22 cellular contexts compared by ENCODE assay signal in genomic region chr22:47854680-47855079, GRCh38.
"Had no signal": no experiment of that assay in that cellular context is flagged by ENCODE, and none has a peak within 500 bp of the region (broad histone marks: within the 10 kb centered on the region; RNA-seq: fewer than 3 reads in every experiment).

No MANE protein-coding gene starts in this region.

- H2AFZ ChIP-seq: hepatocyte had no signal

- H3K79me2 ChIP-seq: hepatocyte had no signal

- H3K36me3 ChIP-seq: colonic mucosa, esophagus squamous epithelium, gastroesophageal sphincter, heart left ventricle, lower lobe of right lung had no signal

- H3K4me1 ChIP-seq: colonic mucosa, gastroesophageal sphincter, heart left ventricle, lower lobe of right lung had no signal

- H3K4me3 ChIP-seq: colonic mucosa, dorsolateral prefrontal cortex, esophagus squamous epithelium, gastroesophageal sphincter, heart left ventricle, hepatocyte, lower lobe of right lung, mucosa of descending colon had no signal

- FAIRE-seq: endothelial cell of umbilical vein, frontal cortex, kidney had no signal

- H3K27ac ChIP-seq: colonic mucosa, dorsolateral prefrontal cortex, esophagus squamous epithelium, gastroesophageal sphincter, heart left ventricle, hepatocyte, lower lobe of right lung had no signal

- DNase-seq: colonic mucosa; dermis blood vessel endothelial cell; dorsolateral prefrontal cortex; effector CD4-positive, alpha-beta T cell; effector memory CD4-positive, alpha-beta T cell; esophagus squamous epithelium; foreskin fibroblast; heart left ventricle; hypothalamus; immature natural killer cell; islet precursor cell; kidney; kidney glomerular epithelial cell; left colon; left ventricle myocardium superior; lower lobe of right lung; mesenchymal stem cell; mucosa of descending colon had no signal

- H3K4me2 ChIP-seq: hepatocyte had no signal

- H3K27me3 ChIP-seq: colonic mucosa, gastroesophageal sphincter, hepatocyte had no signal

- H3K9me3 ChIP-seq: colonic mucosa, esophagus squamous epithelium, lower lobe of right lung, mucosa of descending colon had no signal
